Comparison of ENCODE assay signal across 8 cellular contexts in genomic region chr9:33167084-33167948, GRCh38. TPM values are rescaled to one million over a fixed set of nuclear protein-coding genes. Genes with fewer than 3 reads are reported as not detected.
DNase-seq lines count a peak whose midpoint lies in the region; ATAC-seq and TF ChIP-seq lines count a peak whose summit lies in the region.

Gene B4GALT1, minus strand, starts transcription at chr9:33167336. Its CDS starts 167 bp downstream, at chr9:33167169.

- H3K36me3 ChIP-seq in CD8-positive, alpha-beta T cell (ENCODE audit: insufficient read depth, low read length): no peaks in the 10 kb centered on the region
- no peaks in the 10 kb centered on the region for H3K36me3 ChIP-seq in ectodermal cell (ENCODE audit: control insufficient read depth, insufficient read depth, low read length)
- H3K36me3 ChIP-seq in lung (ENCODE audit: control insufficient read depth in 2 of 2, insufficient read depth in 2 of 2, low read length in 2 of 2): no peaks in the 10 kb centered on the region

- peak within 1 kb of the TSS; percentile 79 for H3K27ac ChIP-seq in CD8-positive, alpha-beta T cell (ENCODE audit: low read depth, low read length)
- H3K27ac ChIP-seq in ectodermal cell (ENCODE audit: insufficient read depth, low read depth, low read length, poor library complexity, severe bottlenecking) (peak within 1 kb of the TSS; percentile 27), lung (ENCODE audit: low read depth in 1 of 2, low read length in 1 of 2) (peak within 1 kb of the TSS; percentile 98 to 100)

- POLR2A ChIA-PET in CD8-positive, alpha-beta T cell (lab: Charles Lee): interaction anchor here (0.6 to 2.5 kb wide), 19 partner anchors 8 to 123 kb away, joined by 3 to 16 read pairs (median 5); partner anchors contain the start of genes BAG1, CHMP5, NFX1 and SMU1

- H3K27me3 ChIP-seq in CD8-positive, alpha-beta T cell (ENCODE audit: insufficient read depth, low read length): no peaks in the 10 kb centered on the region
- H3K27me3 ChIP-seq in ectodermal cell (ENCODE audit: control insufficient read depth, insufficient read depth, low read length, poor library complexity, severe bottlenecking) (peaks cover 35% of the 10 kb centered on the region), lung (ENCODE audit: control insufficient read depth, insufficient read depth) (no peaks in the 10 kb centered on the region)

- intact Hi-C loops in CD8-positive, alpha-beta T cell (cut with DNase I, micrococcal nuclease): loop anchor here (1.0 to 10.0 kb wide), 12 partner anchors 8 to 613 kb away; partner anchors contain the start of genes APTX (in 1 of the 2), BAG1 (in 1 of the 2), DNAJA1 (in 1 of the 2) and NFX1 (in 1 of the 2)

- CTCF ChIA-PET in CD8-positive, alpha-beta T cell (lab: Charles Lee): interaction anchor here (0.6 to 3.8 kb wide), 6 partner anchors 19 to 87 kb away, joined by 3 to 18 read pairs (median 6); no protein-coding TSS in a partner anchor

- peaks cover 53% of the 10 kb centered on the region for H3K4me1 ChIP-seq in CD8-positive, alpha-beta T cell (ENCODE audit: insufficient read depth, low read length)
- peaks cover 10% of the 10 kb centered on the region for H3K4me1 ChIP-seq in ectodermal cell (ENCODE audit: control insufficient read depth, insufficient read depth, low read length)
- H3K4me1 ChIP-seq in lung (ENCODE audit: control insufficient read depth in 2 of 2, insufficient read depth in 2 of 2, low read length in 2 of 2): peaks cover 25 to 29% of the 10 kb centered on the region in 2 donors

- H3K4me1 Mint-ChIP-seq in CD8-positive, alpha-beta T cell (ENCODE audit: low read depth): peaks cover 61% of the 10 kb centered on the region

- 3 to 4% methylated on average over 101 of the region's 101 CpGs for WGBS in ectodermal cell, 2 experiments
- 1% methylated on average over 69 to 101 of the region's 101 CpGs for WGBS in lung, 2 donors

- ATAC-seq in CD8-positive, alpha-beta T cell: peak; percentile 82
- ATAC-seq in GM19455 (IDR thresholded peaks at IDR 0.05; ENCODE audit: unreplicated experiment) (peak; percentile 61), lung (ENCODE audit: insufficient read depth, low FRiP score) (peak; percentile 86)

- peak within 1 kb of the TSS; percentile 96 for H3K4me3 ChIP-seq in CD8-positive, alpha-beta T cell (ENCODE audit: low read depth, low read length)
- peak within 1 kb of the TSS; percentile 74 for H3K4me3 ChIP-seq in ectodermal cell (ENCODE audit: insufficient read depth, low read depth, low read length)
- H3K4me3 ChIP-seq in lung: peak within 1 kb of the TSS; percentile 85

- H3K27ac Mint-ChIP-seq in CD8-positive, alpha-beta T cell: peak within 1 kb of the TSS; percentile 99

- DNase-seq in CD8-positive, alpha-beta T cell: peak; percentile 94 to 99 (median 97)
- DNase-seq in HK-2 (ENCODE audit: unreplicated experiment) (peak; percentile 95), NK-92 (lab: John Stamatoyannopoulos, UW; ENCODE audit: unreplicated experiment) (peak; percentile 70), lung (ENCODE audit: low spot score) (peak; percentile 96)
- DNase-seq in activated CD8-positive, alpha-beta memory T cell treated with anti-CD3 and anti-CD28 coated beads for 1 hour (ENCODE audit: extremely low read depth in 1 of 2, low read depth in 1 of 2): peak; percentile 89 to 98
- DNase-seq in stimulated activated CD4-positive, alpha-beta T cell treated with anti-CD3 and anti-CD28 coated beads, TNF-alpha, amount 100 ng/mL, for 24 hours (ENCODE audit: low read depth in 3 of 3): peak; percentile 91 to 98 (median 94)

- H3K27me3 Mint-ChIP-seq in CD8-positive, alpha-beta T cell (ENCODE audit: low read depth): no peaks in the 10 kb centered on the region

- no peaks in the 10 kb centered on the region for H3K9me3 ChIP-seq in CD8-positive, alpha-beta T cell (ENCODE audit: low read length)
- H3K9me3 ChIP-seq in ectodermal cell (ENCODE audit: control insufficient read depth, low read length) (no peaks in the 10 kb centered on the region), lung (ENCODE audit: control insufficient read depth in 2 of 2, insufficient read depth in 1 of 2, low read length in 1 of 2) (no peaks in the 10 kb centered on the region)

- peak within 1 kb of the TSS; percentile 93 for H3K4me3 Mint-ChIP-seq in CD8-positive, alpha-beta T cell

- no peaks in the 10 kb centered on the region for H3K9me3 Mint-ChIP-seq in CD8-positive, alpha-beta T cell

- peaks cover 16% of the 10 kb centered on the region for H3K36me3 Mint-ChIP-seq in CD8-positive, alpha-beta T cell

- TF ChIP-seq CTCF in CD8-positive, alpha-beta T cell (IDR thresholded peaks at IDR 0.05): no peak
- no peak for TF ChIP-seq CTCF in lung (IDR thresholded peaks at IDR 0.05; ENCODE audit: control extremely low read depth, extremely low read depth)

RNA-seq across cellular contexts. Expression of gene B4GALT1, which starts in this region (rescaled TPM):
- total RNA-seq in CD8-positive, alpha-beta T cell: 100 to 1,000 TPM; 139 to 140 TPM
- 14.2 TPM for polyA plus RNA-seq in ectodermal cell (2013, experiment 1 of 4)
- polyA plus RNA-seq in ectodermal cell (2013, experiment 2 of 4): 13.7 TPM
- 14.4 TPM for polyA plus RNA-seq in ectodermal cell (2013, experiment 3 of 4)
- polyA plus RNA-seq in ectodermal cell (2013, experiment 4 of 4): 15.3 TPM
- total RNA-seq in lung: 100 to 1,000 TPM in 1 of 2 donors, 10 to 100 TPM in 1; 58.8 to 114 TPM
- 100 to 1,000 TPM in 1 of 2 donors, 10 to 100 TPM in 1; 27.2 to 130 TPM for polyA plus RNA-seq in lung

Comparison
In these comparisons a context has a peak if more than half of its experiments do, and no peak if none do; other contexts are left out.
1. Peak in every context shown above with its lines: DNase-seq, ATAC-seq, H3K4me3 ChIP-seq and H3K27ac ChIP-seq.
2. H3K27ac ChIP-seq: peak in every context shown above with its lines; median percentile 99 in lung; 79 in CD8-positive, alpha-beta T cell; 27 in ectodermal cell.